In the genomic region with DNA sequence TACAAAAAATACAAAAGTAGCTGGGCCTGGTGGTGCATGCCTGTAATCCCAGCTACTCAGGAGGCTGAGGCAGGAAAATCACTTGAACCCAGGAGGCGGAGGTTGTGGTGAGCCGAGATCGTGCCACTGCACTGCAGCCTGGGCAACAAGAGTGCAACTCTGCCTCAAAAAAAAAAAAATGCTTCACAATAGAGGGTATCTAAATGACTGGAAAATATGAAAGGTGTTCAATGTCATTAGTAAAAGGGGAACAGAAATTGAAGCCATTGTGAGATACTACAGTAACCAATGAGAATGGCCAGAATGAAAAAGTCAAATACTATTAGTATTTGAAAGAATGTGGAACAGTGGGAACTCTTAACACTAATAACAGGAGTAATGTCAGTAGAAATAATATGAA, we compare ENCODE assay signal across 8 cellular contexts.
ATAC-seq and TF ChIP-seq lines count a peak whose summit lies in the region.
"Not testable (repeated sequence)": the region's sequence is repeated elsewhere in the genome, so short reads cannot be mapped to it uniquely, and the experiment has no call there.

No MANE protein-coding gene starts in this region.

- TF ChIP-seq POLR2A in GM18505 (IDR thresholded peaks at IDR 0.05; ENCODE audit: borderline replicate concordance, extremely low read depth, insufficient read depth, insufficient read length) = not testable (repeated sequence)

- ATAC-seq in GM18505 (IDR thresholded peaks at IDR 0.05; ENCODE audit: unreplicated experiment) = peak; percentile 93
- peak; percentile 88 for ATAC-seq in GM18907 (IDR thresholded peaks at IDR 0.05; ENCODE audit: unreplicated experiment)
- ATAC-seq in GM19455 (IDR thresholded peaks at IDR 0.05; ENCODE audit: unreplicated experiment) = peak; percentile 72
- peak; percentile 96 for ATAC-seq in GM21529 (IDR thresholded peaks at IDR 0.05; ENCODE audit: unreplicated experiment)
- ATAC-seq in HG02642 (IDR thresholded peaks at IDR 0.05; ENCODE audit: poor library complexity, unreplicated experiment) = peak; percentile 85
- peak; percentile 74 for ATAC-seq in HG03039 (IDR thresholded peaks at IDR 0.05; ENCODE audit: unreplicated experiment)
- peak; percentile 81 for ATAC-seq in HG03354 (IDR thresholded peaks at IDR 0.05; ENCODE audit: poor library complexity, severe bottlenecking, unreplicated experiment)
- peak; percentile 85 for ATAC-seq in HG03575 (IDR thresholded peaks at IDR 0.05; ENCODE audit: extremely low read depth, insufficient number of reproducible peaks, low FRiP score, unreplicated experiment)

Comparison
In these comparisons a context has a peak if more than half of its experiments do, and no peak if none do; other contexts are left out.
1. Peak in every context shown above with its lines: ATAC-seq.